15 cellular contexts compared by ENCODE assay signal in genomic region chr2:51291762-51292370, GRCh38.
A peak's percentile ranks its signal among the peaks of the same experiment; 100 is the strongest.
DNase-seq lines count a peak whose midpoint lies in the region; ATAC-seq and TF ChIP-seq lines count a peak whose summit lies in the region.
"Had no signal": no experiment of that assay in that cellular context is flagged by ENCODE, and none has a peak within 500 bp of the region (broad histone marks: within the 10 kb centered on the region; RNA-seq: fewer than 3 reads in every experiment).

No MANE protein-coding gene starts in this region.

- H3K9me3 Mint-ChIP-seq in WTC11 = peaks cover 10% of the 10 kb centered on the region
- H3K9me3 Mint-ChIP-seq in activated T-cell treated with anti-CD3 and anti-CD28 coated beads, Interleukin-2, amount 50 U/mL, for 24 hours = peaks cover 9% of the 10 kb centered on the region

- H3K4me3 ChIP-seq in HUES48 (ENCODE audit: low read depth, low read length) (peak overlapping the region; percentile 39), iPS-18a (ENCODE audit: low read length) (peak overlapping the region; percentile 40), osteoblast (ENCODE audit: insufficient read depth, low read length) (no peak overlapping the region)
- H3K4me3 ChIP-seq: GM23248, K562 had no signal

- H3K4me1 ChIP-seq in HUES48 (ENCODE audit: control insufficient read depth, insufficient read depth, low read length) (peaks cover 38% of the 10 kb centered on the region), iPS-18a (ENCODE audit: control insufficient read depth, low read depth, low read length) (peaks cover 21% of the 10 kb centered on the region), osteoblast (ENCODE audit: insufficient read depth, low read length) (no peaks in the 10 kb centered on the region)
- H3K4me1 ChIP-seq: Caco-2 had no signal

- H3K4me1 Mint-ChIP-seq in WTC11 = peaks cover 47% of the 10 kb centered on the region
- no peaks in the 10 kb centered on the region for H3K4me1 Mint-ChIP-seq in activated T-cell treated with anti-CD3 and anti-CD28 coated beads, Interleukin-2, amount 50 U/mL, for 24 hours (ENCODE audit: low read depth)

- no peaks in the 10 kb centered on the region for H3K27me3 ChIP-seq in HUES48 (ENCODE audit: control insufficient read depth, insufficient read depth, low read length)
- no peaks in the 10 kb centered on the region for H3K27me3 ChIP-seq in iPS-18a (ENCODE audit: control insufficient read depth, insufficient read depth, low read length)
- H3K27me3 ChIP-seq in osteoblast (ENCODE audit: insufficient read depth, low read length) = no peaks in the 10 kb centered on the region

- peak overlapping the region; percentile 89 for H3K27ac ChIP-seq in HUES48 (ENCODE audit: low read depth, low read length)
- peak overlapping the region; percentile 82 for H3K27ac ChIP-seq in iPS-18a (ENCODE audit: low read length)
- no peak overlapping the region for H3K27ac ChIP-seq in osteoblast (ENCODE audit: low read depth, low read length)
- H3K27ac ChIP-seq: C4-2B, GM23248 had no signal

- peaks cover 18% of the 10 kb centered on the region for H3K27me3 Mint-ChIP-seq in WTC11 (ENCODE audit: low read depth)
- no peaks in the 10 kb centered on the region for H3K27me3 Mint-ChIP-seq in activated T-cell treated with anti-CD3 and anti-CD28 coated beads, Interleukin-2, amount 50 U/mL, for 24 hours
- H3K27me3 Mint-ChIP-seq: CD4-positive, alpha-beta T cell had no signal

- H3K4me2 ChIP-seq in osteoblast (ENCODE audit: insufficient read depth, low read length) = no peak overlapping the region

- TF ChIP-seq CTCF in WTC11 (IDR thresholded peaks at IDR 0.05) (no peak), osteoblast (IDR thresholded peaks at IDR 0.05; ENCODE audit: extremely low read depth, low read depth, low read length) (no peak)

- H3K9ac ChIP-seq in HUES48 (ENCODE audit: low read depth, low read length) = peak overlapping the region; percentile 60; the same call in 1 of the 2 replicates
- H3K9ac ChIP-seq in iPS-18a (ENCODE audit: low read length) = no peak overlapping the region
- H3K9ac ChIP-seq: GM23248 had no signal

- DNase-seq in WTC11 (ENCODE audit: low spot score) (no peak), osteoblast (ENCODE audit: insufficient read length, low spot score, missing footprints) (peak; percentile 58), OCI-M1 (lab: John Stamatoyannopoulos, UW) (no peak)
- DNase-seq in activated effector memory CD4-positive, alpha-beta T cell treated with anti-CD3 and anti-CD28 coated beads, Interleukin-2, amount 50 U/mL, for 16 hours = no peak
- no peak for DNase-seq in stimulated activated CD4-positive, alpha-beta T cell treated with anti-CD3 and anti-CD28 coated beads, Interleukin-2, amount 100 ng/mL, for 48 hours
- DNase-seq in activated T-cell treated with anti-CD3 and anti-CD28 coated beads, Interleukin-2, amount 50 U/mL, for 24 hours = no peak
- DNase-seq: AML-193; Caco-2; CD4-positive, alpha-beta T cell; GM23248; H7 had no signal

- H3K9me3 ChIP-seq in HUES48 (ENCODE audit: control insufficient read depth, insufficient read depth, low read length) (no peaks in the 10 kb centered on the region), iPS-18a (ENCODE audit: control insufficient read depth, low read depth, low read length) (no peaks in the 10 kb centered on the region), osteoblast (ENCODE audit: low read depth, low read length) (no peaks in the 10 kb centered on the region)
- H3K9me3 ChIP-seq: Caco-2 had no signal

- H3K79me2 ChIP-seq in osteoblast (ENCODE audit: insufficient read depth, low read length) = no peaks in the 10 kb centered on the region

- H2AFZ ChIP-seq in osteoblast (ENCODE audit: low read length) = no peak overlapping the region
- H2AFZ ChIP-seq: GM23248 had no signal

- no peaks in the 10 kb centered on the region for H4K20me1 ChIP-seq in osteoblast (ENCODE audit: insufficient read depth, low read length)

- no peaks in the 10 kb centered on the region for H3K36me3 ChIP-seq in HUES48 (ENCODE audit: control insufficient read depth, insufficient read depth, low read length)
- H3K36me3 ChIP-seq in iPS-18a (ENCODE audit: control insufficient read depth, low read depth, low read length) = no peaks in the 10 kb centered on the region
- no peaks in the 10 kb centered on the region for H3K36me3 ChIP-seq in osteoblast (ENCODE audit: insufficient read depth, low read length)

- CTCF ChIA-PET in WTC11 (lab: Charles Lee) = no interaction called here

- peak overlapping the region; percentile 44 for H3K4me3 Mint-ChIP-seq in WTC11
- no peak overlapping the region for H3K4me3 Mint-ChIP-seq in activated T-cell treated with anti-CD3 and anti-CD28 coated beads, Interleukin-2, amount 50 U/mL, for 24 hours
- H3K4me3 Mint-ChIP-seq: CD4-positive, alpha-beta T cell had no signal

- peak overlapping the region; percentile 51 for H3K27ac Mint-ChIP-seq in WTC11
- H3K27ac Mint-ChIP-seq in activated T-cell treated with anti-CD3 and anti-CD28 coated beads, Interleukin-2, amount 50 U/mL, for 24 hours = no peak overlapping the region
- H3K27ac Mint-ChIP-seq: CD4-positive, alpha-beta T cell had no signal

- H3K36me3 Mint-ChIP-seq in WTC11 = no peaks in the 10 kb centered on the region
- no peaks in the 10 kb centered on the region for H3K36me3 Mint-ChIP-seq in activated T-cell treated with anti-CD3 and anti-CD28 coated beads, Interleukin-2, amount 50 U/mL, for 24 hours (ENCODE audit: low read depth)

- peak; percentile 65 for ATAC-seq in WTC11
- ATAC-seq: K562 had no signal

- POLR2A ChIA-PET in WTC11 (lab: Charles Lee) = no interaction called here

TF ChIP-seq in WTC11, 78 proteins besides CTCF, POLR2A, EP300 and RAD21 (continues in another document):
- TF ChIP-seq ZNF425 (CRISPR knock-in tag; conservative IDR thresholded peaks at IDR 0.05) (no peak), FOXJ3 (CRISPR knock-in tag; IDR thresholded peaks at IDR 0.05; ENCODE audit: borderline replicate concordance) (no peak), FOXP1 (CRISPR knock-in tag; IDR thresholded peaks at IDR 0.05; ENCODE audit: borderline replicate concordance) (no peak), E2F5 (CRISPR knock-in tag; IDR thresholded peaks at IDR 0.05) (no peak), ATF2 (CRISPR knock-in tag; IDR thresholded peaks at IDR 0.05; ENCODE audit: borderline replicate concordance, low read depth) (no peak), TCF7 (CRISPR knock-in tag; IDR thresholded peaks at IDR 0.05; ENCODE audit: low read depth) (no peak), ZBTB21 (CRISPR knock-in tag; IDR thresholded peaks at IDR 0.05; ENCODE audit: borderline replicate concordance) (no peak), MAX (CRISPR knock-in tag; IDR thresholded peaks at IDR 0.05) (no peak), ZNF396 (CRISPR knock-in tag; IDR thresholded peaks at IDR 0.05; ENCODE audit: borderline replicate concordance) (no peak), ESRRA (CRISPR knock-in tag; IDR thresholded peaks at IDR 0.05; ENCODE audit: borderline replicate concordance) (no peak), SOX15 (CRISPR knock-in tag; IDR thresholded peaks at IDR 0.05) (no peak), E2F1 (CRISPR knock-in tag; IDR thresholded peaks at IDR 0.05) (no peak), ELF4 (CRISPR knock-in tag; IDR thresholded peaks at IDR 0.05; ENCODE audit: low read depth) (no peak)
